In the genomic region with DNA sequence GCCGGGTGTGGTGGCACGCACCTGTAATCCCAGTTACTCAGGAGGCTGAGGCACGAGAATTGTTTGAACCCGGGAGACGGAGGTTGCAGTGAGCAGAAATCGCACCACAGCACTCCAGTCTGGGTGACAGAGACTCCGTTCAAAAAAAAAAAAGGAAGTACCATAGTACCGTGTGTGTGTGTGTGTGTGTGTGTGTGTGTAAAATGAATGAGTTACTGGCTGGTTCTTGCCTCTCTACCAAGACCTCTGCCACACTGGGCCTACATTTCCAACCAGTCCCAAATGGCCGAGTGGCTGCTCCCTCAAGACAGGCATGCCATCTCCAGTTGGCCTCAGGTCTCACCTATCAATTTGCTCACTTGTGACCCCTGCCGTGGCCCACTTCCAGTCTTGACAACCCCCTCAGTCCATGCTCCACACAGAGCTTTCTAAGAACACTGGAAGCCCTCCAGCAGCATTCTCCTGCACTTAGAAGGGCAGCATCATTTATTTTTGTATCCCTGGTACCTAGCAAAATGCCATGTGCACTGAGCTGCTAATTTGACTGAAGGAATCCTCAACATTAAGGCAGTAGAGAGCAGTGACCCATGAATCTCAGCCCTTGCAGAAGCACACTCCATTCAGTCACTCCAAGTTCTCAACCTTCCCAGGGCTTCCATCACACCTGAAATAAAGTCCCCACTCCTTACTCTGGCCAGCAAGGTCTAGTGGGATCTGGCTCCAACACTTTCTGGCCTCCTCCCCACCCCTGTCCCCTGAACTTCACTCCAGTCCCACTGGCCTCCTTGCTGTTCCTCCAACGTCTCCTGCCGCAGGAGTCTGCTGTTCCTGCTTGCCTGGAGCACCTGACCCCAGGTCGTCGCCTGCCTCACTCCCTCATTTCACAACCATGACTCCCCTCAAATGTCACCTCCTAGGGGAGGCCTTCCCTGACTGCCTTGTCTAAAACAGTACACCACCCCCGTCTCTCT, we compare ENCODE assay signal across 8 cellular contexts. TPM values are rescaled to one million over a fixed set of nuclear protein-coding genes. Genes with fewer than 3 reads are reported as not detected.
A peak's percentile ranks its signal among the peaks of the same experiment; 100 is the strongest.
DNase-seq lines count a peak whose midpoint lies in the region; ATAC-seq lines count a peak whose summit lies in the region.

No MANE protein-coding gene starts in this region.

- no peak overlapping the region for H3K9ac ChIP-seq in Karpas-422 (ENCODE audit: low read length)

- ATAC-seq in naive thymus-derived CD8-positive, alpha-beta T cell: no peak
- no peak for ATAC-seq in HG02981 (IDR thresholded peaks at IDR 0.05; ENCODE audit: unreplicated experiment)
- ATAC-seq in GM19351 (IDR thresholded peaks at IDR 0.05; ENCODE audit: unreplicated experiment): no peak
- ATAC-seq in HG03039 (IDR thresholded peaks at IDR 0.05; ENCODE audit: unreplicated experiment): no peak

- H3K27me3 Mint-ChIP-seq in naive thymus-derived CD8-positive, alpha-beta T cell: no peaks in the 10 kb centered on the region

- H3K36me3 ChIP-seq in ACC112 (ENCODE audit: insufficient read depth, low read length) (peaks cover 28% of the 10 kb centered on the region), Karpas-422 (ENCODE audit: insufficient read depth, low read length) (no peaks in the 10 kb centered on the region)

- H3K9me3 Mint-ChIP-seq in naive thymus-derived CD8-positive, alpha-beta T cell: no peaks in the 10 kb centered on the region

- H3K79me2 ChIP-seq in ACC112 (ENCODE audit: control insufficient read depth, insufficient read depth, low read length, unreplicated experiment) (peaks cover 54% of the 10 kb centered on the region), Karpas-422 (ENCODE audit: low read length) (peaks cover 26% of the 10 kb centered on the region)

- H3K4me2 ChIP-seq in Karpas-422 (ENCODE audit: low read depth, low read length, poor library complexity, severe bottlenecking): no peak overlapping the region

- no peaks in the 10 kb centered on the region for H3K9me3 ChIP-seq in Karpas-422 (ENCODE audit: low read length)

- H3K4me1 ChIP-seq in ACC112 (ENCODE audit: control insufficient read depth, insufficient read depth, low read length, unreplicated experiment) (peaks cover 42% of the 10 kb centered on the region), Karpas-422 (ENCODE audit: low read length) (peaks cover 23% of the 10 kb centered on the region)

- H2AFZ ChIP-seq in ACC112 (ENCODE audit: low read length, unreplicated experiment) (no peak overlapping the region), Karpas-422 (ENCODE audit: low read length) (no peak overlapping the region)

- no peak overlapping the region for H3K4me3 ChIP-seq in ACC112 (ENCODE audit: low read depth, low read length)
- no peak overlapping the region for H3K4me3 ChIP-seq in Karpas-422 (ENCODE audit: low read length)

- peak overlapping the region; percentile 39; the same call in 1 of the 2 replicates for H3K27ac ChIP-seq in ACC112 (ENCODE audit: low read depth, low read length)
- peak overlapping the region; percentile 41 for H3K27ac ChIP-seq in Karpas-422 (ENCODE audit: low read length)
- peak overlapping the region; percentile 92 for H3K27ac ChIP-seq in angular gyrus (ENCODE audit: low read depth, low read length)

- H3K9me2 ChIP-seq in Karpas-422 (replicated peaks; ENCODE audit: insufficient read depth, low read length): no peaks in the 10 kb centered on the region

- peaks cover 0 to 6% (median 0%) of the 10 kb centered on the region in 3 donors for H3K36me3 Mint-ChIP-seq in naive thymus-derived CD8-positive, alpha-beta T cell

- H3K27me3 ChIP-seq in ACC112 (ENCODE audit: insufficient read depth, low read length) (no peaks in the 10 kb centered on the region), Karpas-422 (ENCODE audit: low read length) (no peaks in the 10 kb centered on the region)

- peaks cover 28 to 54% (median 44%) of the 10 kb centered on the region in 4 donors for H3K4me1 Mint-ChIP-seq in naive thymus-derived CD8-positive, alpha-beta T cell

- no peaks in the 10 kb centered on the region for H4K20me1 ChIP-seq in Karpas-422 (ENCODE audit: insufficient read depth, low read depth, low read length)

- peak overlapping the region; percentile 84 to 95 (median 90) for H3K27ac Mint-ChIP-seq in naive thymus-derived CD8-positive, alpha-beta T cell

- peak; percentile 75 for DNase-seq in Karpas-422
- peak in 1 of 10 donors; percentile 35 for DNase-seq in naive thymus-derived CD8-positive, alpha-beta T cell
- DNase-seq in NCI-H2029 (lab: John Stamatoyannopoulos, UW): no peak

- POLR2A ChIA-PET in naive thymus-derived CD8-positive, alpha-beta T cell (lab: Charles Lee): interaction anchor here (0.7 to 0.9 kb wide), 3 partner anchors 7 to 56 kb away, joined by 3 to 5 read pairs (median 4); a partner anchor contains a TSS

- H3K4me3 Mint-ChIP-seq in naive thymus-derived CD8-positive, alpha-beta T cell: peak overlapping the region in 8 of 10 donors; percentile 11 to 78 (median 60)

RNA-seq across cellular contexts. Expression of a gene that starts 29.9 kb away (rescaled TPM):
- total RNA-seq in Karpas-422 (2014; rRNA removed; shearing (Covaris generic); ENCODE audit: low replicate concordance): not detected in 2 replicates
- not detected for total RNA-seq in naive thymus-derived CD8-positive, alpha-beta T cell
- polyA plus RNA-seq in naive thymus-derived CD8-positive, alpha-beta T cell: not detected

RNA-seq across cellular contexts. Expression of a gene that starts 55.1 kb away (rescaled TPM):
- total RNA-seq in Karpas-422 (2014; rRNA removed; shearing (Covaris generic); ENCODE audit: low replicate concordance): 41.0 and 56.1 TPM in 2 replicates
- 10 to 100 TPM; 14.8 to 17.7 TPM for total RNA-seq in naive thymus-derived CD8-positive, alpha-beta T cell
- polyA plus RNA-seq in naive thymus-derived CD8-positive, alpha-beta T cell: 10 to 100 TPM in 1 of 3 donors, 1 to 10 TPM in 2; 8.0 to 15.4 (median 8.2) TPM

Comparison
In these comparisons a context has a peak if more than half of its experiments do, and no peak if none do; other contexts are left out.
1. H3K27ac ChIP-seq: peak in every context shown above with its lines; median percentile 92 in angular gyrus; 41 in Karpas-422; 39 in ACC112.